In genomic region chr1:218347713-218348627, GRCh38 we compare ENCODE assay signal across 11 cellular contexts. TPM values are rescaled to one million over a fixed set of nuclear protein-coding genes. Genes with fewer than 3 reads are reported as not detected.
DNase-seq lines count a peak whose midpoint lies in the region; ATAC-seq, FAIRE-seq and TF ChIP-seq lines count a peak whose summit lies in the region.
"Had no signal": no experiment of that assay in that cellular context is flagged by ENCODE, and none has a peak within 500 bp of the region (broad histone marks: within the 10 kb centered on the region; RNA-seq: fewer than 3 reads in every experiment).

No MANE protein-coding gene starts in this region.

- no peak for TF ChIP-seq EP300 in K562 (IDR thresholded peaks at IDR 0.05; ENCODE audit: low read length)

- H2AFZ ChIP-seq in K562 (ENCODE audit: low read depth, low read length), result no peak overlapping the region

- no peaks in the 10 kb centered on the region for H3K79me2 ChIP-seq in K562 (ENCODE audit: control insufficient read depth, insufficient read depth, low read length)

- no peak overlapping the region for H3K4me2 ChIP-seq in K562 (ENCODE audit: insufficient read depth, low read length)

- CTCF ChIA-PET in K562 (lab: Yijun Ruan, JAX; ENCODE audit: low intra/inter-chr PET ratio), result no interaction called here
- CTCF ChIA-PET in GM10248 (lab: Yijun Ruan, JAX), result interaction anchor here (1.0 to 2.2 kb wide), 6 partner anchors 9 to 1220 kb away, joined by 3 to 10 read pairs (median 3); no protein-coding TSS in a partner anchor
- CTCF ChIA-PET in activated naive CD4-positive, alpha-beta T cell treated with anti-CD3 and anti-CD28 coated beads for 36 hours (lab: Charles Lee), result interaction anchor here (0.5 to 1.2 kb wide), 4 partner anchors 9 to 26 kb away, joined by 3 to 5 read pairs (median 3); no protein-coding TSS in a partner anchor

- H3K9me1 ChIP-seq in K562 (ENCODE audit: control insufficient read depth, insufficient read depth, low read length), result no peaks in the 10 kb centered on the region

- peaks cover 35% of the 10 kb centered on the region for H3K4me1 Mint-ChIP-seq in activated naive CD4-positive, alpha-beta T cell treated with anti-CD3 and anti-CD28 coated beads for 36 hours (ENCODE audit: low read depth)

- H3K9me3 ChIP-seq in K562 (replicated peaks; ENCODE audit: control insufficient read depth, insufficient read depth, low read depth, low read length) (no peaks in the 10 kb centered on the region), tibial artery (no peaks in the 10 kb centered on the region)
- H3K9me3 ChIP-seq: BLaER1 treated with 17β-estradiol and CSF1 and Interleukin-3, amounts not matched to agents 10 nM and 100 nM; neutrophil had no signal

- no peaks in the 10 kb centered on the region for H3K27me3 ChIP-seq in K562 (ENCODE audit: control insufficient read depth in 2 of 2, insufficient read depth in 2 of 2, low read length in 2 of 2)
- no peaks in the 10 kb centered on the region for H3K27me3 ChIP-seq in tibial artery

- TF ChIP-seq RAD21 in K562 (CRISPR knock-in tag; conservative IDR thresholded peaks at IDR 0.05 in 1 of 2, IDR thresholded peaks at IDR 0.05 in 1 of 2), result no peak

- POLR2A ChIA-PET in K562 (lab: Yijun Ruan, JAX) (interaction anchor here (1.2 kb wide), 1 partner anchor 43 kb away, joined by 3 read pairs; no protein-coding TSS in a partner anchor), GM10248 (lab: Yijun Ruan, JAX) (interaction anchor here (0.6 kb wide), 1 partner anchor 9 kb away, joined by 5 read pairs; no protein-coding TSS in a partner anchor)

- H4K20me1 ChIP-seq in K562 (replicated peaks; ENCODE audit: control insufficient read depth, insufficient read depth, low read length), result no peaks in the 10 kb centered on the region

- TF ChIP-seq POLR2A in K562 (conservative IDR thresholded peaks at IDR 0.05) (no peak), GM12891 (IDR thresholded peaks at IDR 0.05; ENCODE audit: low read depth, low read length) (no peak)

- in situ Hi-C loops in K562 (cut with MboI), result loop anchor here (25.0 kb wide), 1 partner anchor 1464 kb away; no protein-coding TSS in a partner anchor

- DNase-seq in NCI-H2171 treated with DMSO at 0.1 percent for 48 hours (lab: John Stamatoyannopoulos, UW) (peak; percentile 54), NCI-H2171 (lab: John Stamatoyannopoulos, UW) (no peak), K562 (ENCODE audit: extremely low read depth in 1 of 4, low spot score in 3 of 4) (no peak), kidney glomerular epithelial cell (lab: John Stamatoyannopoulos, UW) (peak; percentile 74), tibial artery (no peak), GM10248 (ENCODE audit: extremely low spot score) (no peak), GM12891 (ENCODE audit: insufficient read length, low spot score) (no peak)
- DNase-seq in activated naive CD4-positive, alpha-beta T cell treated with anti-CD3 and anti-CD28 coated beads for 36 hours, result no peak
- DNase-seq: activated CD4-positive, alpha-beta T cell treated with anti-CD3 and anti-CD28 coated beads for 36 hours had no signal

- no peak overlapping the region for H3K27ac Mint-ChIP-seq in activated naive CD4-positive, alpha-beta T cell treated with anti-CD3 and anti-CD28 coated beads for 36 hours
- H3K27ac Mint-ChIP-seq: activated CD4-positive, alpha-beta T cell treated with anti-CD3 and anti-CD28 coated beads for 36 hours had no signal

- H3K36me3 ChIP-seq in K562 (ENCODE audit: control insufficient read depth, insufficient read depth, low read length) (no peaks in the 10 kb centered on the region; the same call in 2 of the 3 replicates), tibial artery (no peaks in the 10 kb centered on the region)
- H3K36me3 ChIP-seq: BLaER1 treated with 17β-estradiol and CSF1 and Interleukin-3, amounts not matched to agents 10 nM and 100 nM; neutrophil had no signal

- ATAC-seq in K562, result no peak
- ATAC-seq: activated CD4-positive, alpha-beta T cell treated with anti-CD3 and anti-CD28 coated beads for 36 hours had no signal

- H3K27me3 Mint-ChIP-seq in activated naive CD4-positive, alpha-beta T cell treated with anti-CD3 and anti-CD28 coated beads for 36 hours (ENCODE audit: low read depth), result peaks cover 46% of the 10 kb centered on the region

- H3K4me3 Mint-ChIP-seq in activated naive CD4-positive, alpha-beta T cell treated with anti-CD3 and anti-CD28 coated beads for 36 hours, result no peak overlapping the region
- H3K4me3 Mint-ChIP-seq: activated CD4-positive, alpha-beta T cell treated with anti-CD3 and anti-CD28 coated beads for 36 hours had no signal

- H3K9me3 Mint-ChIP-seq in activated naive CD4-positive, alpha-beta T cell treated with anti-CD3 and anti-CD28 coated beads for 36 hours, result no peaks in the 10 kb centered on the region

- 35% methylated on average over 9 of the region's 9 CpGs for WGBS in K562 (ENCODE audit: insufficient coverage, low coverage, missing lambda C conversion rate)

- H3K27ac ChIP-seq in K562 (ENCODE audit: extremely low read depth, low read depth, low read length), result no peak overlapping the region
- peak overlapping the region; percentile 94 for H3K27ac ChIP-seq in tibial artery
- H3K27ac ChIP-seq: BLaER1 treated with 17β-estradiol and CSF1 and Interleukin-3, amounts not matched to agents 10 nM and 100 nM; neutrophil had no signal

- no peak overlapping the region for H3K4me3 ChIP-seq in K562
- H3K4me3 ChIP-seq in tibial artery, result peak overlapping the region; percentile 70 to 75

- peaks cover 3% of the 10 kb centered on the region for H3K36me3 Mint-ChIP-seq in activated naive CD4-positive, alpha-beta T cell treated with anti-CD3 and anti-CD28 coated beads for 36 hours (ENCODE audit: low read depth)

- BruUV-seq in K562 (replicated peaks; lab: Mats Ljungman, UMichigan), result no TSS peak

- no peak overlapping the region for H3K9ac ChIP-seq in K562 (ENCODE audit: insufficient read depth in 1 of 2, low read depth in 2 of 2, low read length in 2 of 2)

- intact Hi-C loops in K562 (cut with micrococcal nuclease), result no loop called here
- intact Hi-C loops in tibial artery (cut with DNase I; ENCODE audit: low total_unique reads), result loop anchor here (5.0 to 10.0 kb wide), 3 partner anchors 114 to 637 kb away; no protein-coding TSS in a partner anchor
- intact Hi-C loops in activated naive CD4-positive, alpha-beta T cell treated with anti-CD3 and anti-CD28 coated beads for 36 hours (cut with micrococcal nuclease), result no loop called here

- TF ChIP-seq CTCF in K562 (IDR thresholded peaks at IDR 0.05 in 2 of 3, conservative IDR thresholded peaks at IDR 0.05 in 1 of 3; ENCODE audit: insufficient read depth in 2 of 3, low read depth in 1 of 3, low read length in 3 of 3), result no peak
- no peak for TF ChIP-seq CTCF in tibial artery (IDR thresholded peaks at IDR 0.05)
- TF ChIP-seq CTCF in GM10248 (IDR thresholded peaks at IDR 0.05; ENCODE audit: control extremely low read depth, extremely low read depth, low read depth, missing control alignments), result no peak

- FAIRE-seq in K562 (lab: Jason Lieb, UNC) (no peak), GM12891 (lab: Jason Lieb, UNC) (no peak)

- H3K4me1 ChIP-seq in K562 (replicated peaks in 1 of 2; ENCODE audit: control insufficient read depth in 2 of 2, insufficient read depth in 2 of 2, low read length in 2 of 2), result peaks cover 5 to 15% of the 10 kb centered on the region in 2 experiments; a peak in 3 of 5 replicates
- peaks cover 0 to 54% (median 25%) of the 10 kb centered on the region in 4 donors for H3K4me1 ChIP-seq in tibial artery

TF ChIP-seq in K562, 482 proteins besides CTCF, POLR2A, EP300 and RAD21 (continues in another document):
- TF ChIP-seq MAFK (IDR thresholded peaks at IDR 0.05; ENCODE audit: low read length), result no peak

TF ChIP-seq in GM12891, 5 proteins besides CTCF, POLR2A, EP300 and RAD21:
- no peak for TF ChIP-seq SPI1 (IDR thresholded peaks at IDR 0.05; ENCODE audit: low read depth, low read length)
- TF ChIP-seq POU2F2 (IDR thresholded peaks at IDR 0.05; ENCODE audit: low read depth, low read length), result no peak
- no peak for TF ChIP-seq PAX5 (IDR thresholded peaks at IDR 0.05; ENCODE audit: insufficient read depth, low read length, severe bottlenecking)
- no peak for TF ChIP-seq POLR2AphosphoS5 (IDR thresholded peaks at IDR 0.05; ENCODE audit: low read depth, low read length)
- no peak for TF ChIP-seq TAF1 (IDR thresholded peaks at IDR 0.05; ENCODE audit: low read depth, low read length)

RNA-seq across cellular contexts. Expression of gene TGFB2, which starts 2.8 kb away (rescaled TPM):
- total RNA-seq in K562 (2011; cell fraction: chromatin; rRNA removed; ENCODE audit: low replicate concordance), result 0.09 TPM in 1 of 2 replicates, not detected in the other
- not detected in 2 replicates for total RNA-seq in K562 (2011; cell fraction: nucleolus; rRNA removed)
- 0.99 TPM in 1 of 2 replicates, not detected in the other for total RNA-seq in K562 (2011; cell fraction: nucleoplasm; rRNA removed)
- total RNA-seq in K562 (2014; rRNA removed) (0.04 and 0.41 TPM in 2 replicates), K562 (2014; rRNA removed; fragmentation: Illumina TruSeq; extraction: Trizol) (0.11 TPM in 1 of 2 replicates, not detected in the other), K562 (2015; rRNA removed; fragmentation: Illumina TruSeq; extraction: Trizol) (0.04 and 0.14 TPM in 2 replicates), K562 (2021) (0.04 and 0.11 TPM in 2 replicates)
- polyA plus RNA-seq in K562 (2011; rRNA removed) (0.03 and 0.14 TPM in 2 replicates), K562 (2014; fragmentation: Illumina TruSeq; extraction: Trizol) (0.04 TPM in 1 of 2 replicates, not detected in the other), K562 (2014; fragmentation: Nextera tagmentation; extraction: Ambion mirVana) (not detected), K562 (2014; rRNA removed) (not detected in 2 replicates)
- polyA plus RNA-seq in K562 (2011; cell fraction: cytosol; rRNA removed), result 0.01 TPM in 1 of 2 replicates, not detected in the other
- 0.20 and 0.36 TPM in 2 replicates for polyA plus RNA-seq in K562 (2011; cell fraction: nucleus; rRNA removed)
- polyA plus RNA-seq in K562 (2012), result 0.07 and 0.17 TPM in 2 replicates
- 0.14 TPM in 1 of 2 replicates, not detected in the other for polyA minus RNA-seq in K562 (2011; rRNA and poly(A)+ RNA removed)
- polyA minus RNA-seq in K562 (2011; cell fraction: cytosol; rRNA and poly(A)+ RNA removed), result not detected in 2 replicates
- 0.13 and 0.22 TPM in 2 replicates for polyA minus RNA-seq in K562 (2011; cell fraction: nucleus; rRNA and poly(A)+ RNA removed)
- under 1 TPM in 1 of 2 experiments, not detected in 1; 0.14 TPM for total RNA-seq in activated naive CD4-positive, alpha-beta T cell treated with anti-CD3 and anti-CD28 coated beads for 36 hours
- polyA plus RNA-seq in GM12891 (2012; ENCODE audit: low read depth, missing spikeins), result 0.28 TPM

Comparison
In these comparisons a context has a peak if more than half of its experiments do, and no peak if none do; other contexts are left out.
1. DNase-seq: peak in NCI-H2171 treated with DMSO at 0.1 percent for 48 hours (single experiment) and kidney glomerular epithelial cell (single experiment); none in NCI-H2171 (single experiment), K562 (0 of 4), tibial artery (0 of 2), GM10248 (single experiment), activated naive CD4-positive, alpha-beta T cell treated with anti-CD3 and anti-CD28 coated beads for 36 hours (single experiment) and GM12891 (single experiment).